ENCODE assay signal across 8 cellular contexts in genomic region chr2:189674374-189675112, GRCh38. TPM values are rescaled to one million over a fixed set of nuclear protein-coding genes. Genes with fewer than 3 reads are reported as not detected.
DNase-seq lines count a peak whose midpoint lies in the region; ATAC-seq and TF ChIP-seq lines count a peak whose summit lies in the region.

A gene with protein sequence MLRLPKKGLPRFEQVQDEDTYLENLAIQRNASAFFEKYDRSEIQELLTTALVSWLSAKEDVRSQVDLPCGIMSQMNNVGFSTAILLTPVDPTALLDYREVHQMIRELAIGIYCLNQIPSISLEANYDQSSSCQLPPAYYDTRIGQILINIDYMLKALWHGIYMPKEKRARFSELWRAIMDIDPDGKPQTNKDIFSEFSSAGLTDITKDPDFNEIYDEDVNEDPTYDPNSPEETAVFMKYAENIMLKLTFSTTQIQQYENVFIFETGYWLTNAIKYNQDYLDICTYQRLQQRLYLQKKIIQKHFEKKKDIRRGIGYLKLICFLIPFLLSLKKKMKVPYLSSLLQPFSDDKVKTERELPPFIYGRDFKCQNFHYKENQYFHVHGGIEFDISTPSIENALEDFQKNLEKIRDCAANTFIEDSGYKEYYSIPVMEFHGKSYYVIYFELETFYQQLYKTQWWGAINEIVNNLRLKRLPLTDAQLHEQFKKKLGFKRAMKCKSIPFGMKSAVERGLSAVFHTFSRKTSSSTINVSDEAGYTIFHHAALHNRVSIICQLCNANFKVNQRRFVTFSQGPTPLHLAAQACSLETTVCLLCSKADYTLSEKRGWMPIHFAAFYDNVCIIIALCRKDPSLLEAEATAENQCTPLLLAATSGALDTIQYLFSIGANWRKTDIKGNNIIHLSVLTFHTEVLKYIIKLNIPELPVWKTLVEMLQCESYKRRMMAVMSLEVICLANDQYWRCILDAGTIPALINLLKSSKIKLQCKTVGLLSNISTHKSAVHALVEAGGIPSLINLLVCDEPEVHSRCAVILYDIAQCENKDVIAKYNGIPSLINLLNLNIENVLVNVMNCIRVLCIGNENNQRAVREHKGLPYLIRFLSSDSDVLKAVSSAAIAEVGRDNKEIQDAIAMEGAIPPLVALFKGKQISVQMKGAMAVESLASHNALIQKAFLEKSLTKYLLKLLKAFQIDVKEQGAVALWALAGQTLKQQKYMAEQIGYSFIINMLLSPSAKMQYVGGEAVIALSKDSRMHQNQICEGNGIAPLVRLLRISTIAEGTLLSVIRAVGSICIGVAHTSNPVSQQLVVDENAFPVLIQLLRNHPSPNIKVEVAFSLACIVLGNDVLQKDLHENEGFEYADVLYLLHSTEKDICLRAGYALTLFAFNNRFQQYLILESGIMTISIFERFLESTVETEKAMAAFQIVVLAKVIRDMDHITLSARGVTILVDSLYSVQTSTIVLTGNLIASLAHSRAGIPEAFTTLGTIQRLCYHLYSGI (N-terminal part only) (plus strand): TSS chr2:189674670. CDS start chr2:189676491, 1,821 bp downstream.

- ATAC-seq in CD4-positive, CD25-positive, alpha-beta regulatory T cell (ENCODE audit: low read depth in 2 of 2) = peak; percentile 95 to 96
- ATAC-seq in GM19397 (IDR thresholded peaks at IDR 0.05; ENCODE audit: unreplicated experiment) (peak; percentile 98), HG03571 (IDR thresholded peaks at IDR 0.05; ENCODE audit: unreplicated experiment) (peak; percentile 97), omental fat pad (ENCODE audit: low FRiP score) (peak; percentile 100)

- peak; percentile 8 for TF ChIP-seq EP300 in suprapubic skin (IDR thresholded peaks at IDR 0.05)

- H3K27ac ChIP-seq in CD4-positive, CD25-positive, alpha-beta regulatory T cell (ENCODE audit: insufficient read depth, low read length, poor library complexity, severe bottlenecking) = peak within 1 kb of the TSS; percentile 82
- H3K27ac ChIP-seq in SJCRH30 (peak within 1 kb of the TSS; percentile 63), suprapubic skin (peak within 1 kb of the TSS; percentile 89)

- peak in 1 of 2 donors; percentile 64 for TF ChIP-seq POLR2A in suprapubic skin (IDR thresholded peaks at IDR 0.05)

- 1% methylated on average over 46 of the region's 62 CpGs for WGBS in suprapubic skin

- peak within 1 kb of the TSS; percentile 85 for H3K4me3 ChIP-seq in CD4-positive, CD25-positive, alpha-beta regulatory T cell (ENCODE audit: low read depth, low read length)
- peak within 1 kb of the TSS; percentile 61 for H3K4me3 ChIP-seq in SJCRH30
- H3K4me3 ChIP-seq in suprapubic skin = peak within 1 kb of the TSS; percentile 52

- H3K36me3 ChIP-seq in CD4-positive, CD25-positive, alpha-beta regulatory T cell (ENCODE audit: control insufficient read depth, insufficient read depth, low read length) = peaks cover 19% of the 10 kb centered on the region
- H3K36me3 ChIP-seq in SJCRH30 (peaks cover 45% of the 10 kb centered on the region), suprapubic skin (peaks cover 15% of the 10 kb centered on the region)

- no peaks in the 10 kb centered on the region for H3K27me3 ChIP-seq in CD4-positive, CD25-positive, alpha-beta regulatory T cell (ENCODE audit: control insufficient read depth, insufficient read depth, low read length)
- H3K27me3 ChIP-seq in SJCRH30 (no peaks in the 10 kb centered on the region), suprapubic skin (no peaks in the 10 kb centered on the region)

- TF ChIP-seq CTCF in omental fat pad (IDR thresholded peaks at IDR 0.05) = no peak
- peak; percentile 20 to 92 for TF ChIP-seq CTCF in suprapubic skin (IDR thresholded peaks at IDR 0.05)

- peaks cover 0 to 7% (median 3%) of the 10 kb centered on the region in 7 donors for H3K9me3 Mint-ChIP-seq in CD4-positive, CD25-positive, alpha-beta regulatory T cell

- H3K4me1 Mint-ChIP-seq in CD4-positive, CD25-positive, alpha-beta regulatory T cell = peaks cover 13 to 48% (median 32%) of the 10 kb centered on the region in 4 donors

- peaks cover 26% of the 10 kb centered on the region for H3K36me3 Mint-ChIP-seq in CD4-positive, CD25-positive, alpha-beta regulatory T cell

- no peaks in the 10 kb centered on the region for H3K27me3 Mint-ChIP-seq in CD4-positive, CD25-positive, alpha-beta regulatory T cell

- DNase-seq in CD4-positive, CD25-positive, alpha-beta regulatory T cell = peak; percentile 74 to 85 (median 84)
- DNase-seq in SJCRH30 (peak; percentile 91), globus pallidus (ENCODE audit: low spot score) (peak; percentile 90), omental fat pad (ENCODE audit: low spot score) (peak; percentile 53), suprapubic skin (ENCODE audit: low spot score in 2 of 2) (peak; percentile 93 to 94)
- DNase-seq in activated naive CD4-positive, alpha-beta T cell treated with anti-CD3 and anti-CD28 coated beads, Interleukin-2, amount 50 U/mL, for 16 hours = peak; percentile 82

- peak within 1 kb of the TSS; percentile 98 to 99 (median 99) for H3K27ac Mint-ChIP-seq in CD4-positive, CD25-positive, alpha-beta regulatory T cell

- peaks cover 0 to 3% of the 10 kb centered on the region in 2 experiments for H3K9me3 ChIP-seq in CD4-positive, CD25-positive, alpha-beta regulatory T cell (ENCODE audit: control insufficient read depth in 2 of 2, low read length in 2 of 2)
- peaks cover 11% of the 10 kb centered on the region for H3K9me3 ChIP-seq in SJCRH30 (replicated peaks)
- no peaks in the 10 kb centered on the region for H3K9me3 ChIP-seq in suprapubic skin

- peak within 1 kb of the TSS; percentile 87 to 96 (median 96) for H3K4me3 Mint-ChIP-seq in CD4-positive, CD25-positive, alpha-beta regulatory T cell

- peaks cover 22% of the 10 kb centered on the region for H3K4me1 ChIP-seq in CD4-positive, CD25-positive, alpha-beta regulatory T cell (ENCODE audit: control insufficient read depth, insufficient read depth, low read length, poor library complexity, severe bottlenecking)
- H3K4me1 ChIP-seq in SJCRH30 (no peaks in the 10 kb centered on the region), suprapubic skin (peaks cover 11% of the 10 kb centered on the region)

RNA-seq across cellular contexts. Expression of the gene that starts here (rescaled TPM):
- total RNA-seq in CD4-positive, CD25-positive, alpha-beta regulatory T cell = 10.4 TPM
- 1 to 10 TPM; 4.6 to 7.8 (median 5.8) TPM for polyA plus RNA-seq in CD4-positive, CD25-positive, alpha-beta regulatory T cell
- total RNA-seq in SJCRH30 (2014; rRNA removed; shearing (Covaris generic)) = 9.5 and 13.5 TPM in 2 replicates
- total RNA-seq in omental fat pad (10 to 100 TPM in 2 of 4 donors, 1 to 10 TPM in 2; 7.3 to 19.4 (median 10.8) TPM), suprapubic skin (10 to 100 TPM in 1 of 4 donors, 1 to 10 TPM in 2, under 1 TPM in 1; 0.95 to 11.0 (median 5.3) TPM)

Comparison
In these comparisons a context has a peak if more than half of its experiments do, and no peak if none do; other contexts are left out.
1. Peak in every context shown above with its lines: DNase-seq, ATAC-seq, H3K4me3 ChIP-seq and H3K27ac ChIP-seq.
2. CTCF ChIP-seq: peak in suprapubic skin (2 of 2); none in omental fat pad (0 of 3).